ENCODE assay signal across 17 cellular contexts in the genomic region with DNA sequence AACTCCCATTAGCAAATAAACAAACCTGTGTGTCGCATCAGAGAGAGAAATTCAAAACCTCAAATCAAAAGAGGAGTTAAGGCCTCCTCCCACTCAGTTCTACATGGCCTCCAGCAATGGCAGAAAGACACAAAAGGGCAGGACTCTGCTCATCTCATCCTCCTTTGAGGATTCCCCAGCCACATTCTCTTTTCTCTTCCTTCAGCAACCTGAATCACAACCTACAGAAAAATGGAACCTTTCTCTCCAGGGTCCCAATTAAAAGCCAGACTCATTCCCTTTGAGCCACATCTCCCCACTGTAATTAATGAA. TPM values are rescaled to one million over a fixed set of nuclear protein-coding genes. Genes with fewer than 3 reads are reported as not detected.
DNase-seq lines count a peak whose midpoint lies in the region; ATAC-seq, FAIRE-seq and TF ChIP-seq lines count a peak whose summit lies in the region.
"Had no signal": no experiment of that assay in that cellular context is flagged by ENCODE, and none has a peak within 500 bp of the region (broad histone marks: within the 10 kb centered on the region; RNA-seq: fewer than 3 reads in every experiment).

No MANE protein-coding gene starts in this region.

- FAIRE-seq in keratinocyte (lab: Jason Lieb, UNC) = peak; percentile 43

- H3K79me2 ChIP-seq in DND-41 (ENCODE audit: insufficient read depth, low read length) (peaks cover 89% of the 10 kb centered on the region), keratinocyte (ENCODE audit: control insufficient read depth, insufficient read depth, low read length) (peaks cover 85% of the 10 kb centered on the region)

- dilution Hi-C loops in keratinocyte (cut with MboI; ENCODE audit: extremely low pct_ligation_motif_present, low sequenced_read_pairs) = no loop called here

- H4K20me1 ChIP-seq in BLaER1 (peaks cover 18% of the 10 kb centered on the region; the same call in 1 of the 2 replicates), DND-41 (ENCODE audit: insufficient read depth, low read length) (peaks cover 50% of the 10 kb centered on the region), keratinocyte (ENCODE audit: control insufficient read depth, extremely low read depth, insufficient read depth, low read length) (no peaks in the 10 kb centered on the region)

- peaks cover 2% of the 10 kb centered on the region for H3K9me1 ChIP-seq in keratinocyte (ENCODE audit: control insufficient read depth, extremely low read depth, insufficient read depth, low read length)

- intact Hi-C loops in left ventricle myocardium inferior (cut with micrococcal nuclease) = no loop called here

- H3K4me1 ChIP-seq in BLaER1 = peaks cover 32% of the 10 kb centered on the region
- peaks cover 67% of the 10 kb centered on the region for H3K4me1 ChIP-seq in DND-41 (ENCODE audit: insufficient read depth, low read length)
- H3K4me1 ChIP-seq in keratinocyte (ENCODE audit: control insufficient read depth, extremely low read depth, insufficient read depth, low read length) = peaks cover 81% of the 10 kb centered on the region
- peaks cover 14% of the 10 kb centered on the region for H3K4me1 ChIP-seq in left ventricle myocardium inferior

- H3K9me3 ChIP-seq in BLaER1 (no peaks in the 10 kb centered on the region), DND-41 (ENCODE audit: insufficient read depth, low read length, severe bottlenecking) (no peaks in the 10 kb centered on the region), keratinocyte (ENCODE audit: control insufficient read depth, low read depth, low read length) (no peaks in the 10 kb centered on the region), left ventricle myocardium inferior (replicated peaks) (no peaks in the 10 kb centered on the region)
- H3K9me3 ChIP-seq: stomach had no signal

- H3K4me2 ChIP-seq in BLaER1 = peak overlapping the region; percentile 46; the same call in 1 of the 2 replicates
- H3K4me2 ChIP-seq in DND-41 (ENCODE audit: insufficient read depth, low read length) = peak overlapping the region; percentile 50; the same call in 1 of the 2 replicates
- peak overlapping the region; percentile 96 for H3K4me2 ChIP-seq in keratinocyte (ENCODE audit: control insufficient read depth, extremely low read depth, insufficient read depth, low read depth, low read length)

- H3K4me3 ChIP-seq in BLaER1 (no peak overlapping the region), DND-41 (ENCODE audit: low read depth in 1 of 2, low read length in 2 of 2) (no peak overlapping the region), keratinocyte (ENCODE audit: control insufficient read depth in 2 of 3, extremely low read depth in 1 of 3, insufficient read depth in 2 of 3, low read depth in 1 of 3, low read length in 3 of 3) (peak overlapping the region in 2 of 3 experiments; percentile 1 to 73), left ventricle myocardium inferior (no peak overlapping the region)
- H3K4me3 ChIP-seq: stomach had no signal

- H3K27ac ChIP-seq in BLaER1 (no peak overlapping the region), DND-41 (ENCODE audit: low read length) (peak overlapping the region; percentile 25; the same call in 1 of the 2 replicates), keratinocyte (ENCODE audit: control insufficient read depth, insufficient read depth, low read length) (peak overlapping the region; percentile 99), left ventricle myocardium inferior (replicated peaks) (no peak overlapping the region)
- H3K27ac ChIP-seq: stomach had no signal

- no peaks in the 10 kb centered on the region for H3K36me3 ChIP-seq in BLaER1
- H3K36me3 ChIP-seq in DND-41 (ENCODE audit: insufficient read depth, low read length) = no peaks in the 10 kb centered on the region
- H3K36me3 ChIP-seq in keratinocyte (ENCODE audit: control insufficient read depth in 2 of 2, extremely low read depth in 1 of 2, insufficient read depth in 2 of 2, low read length in 2 of 2) = no peaks in the 10 kb centered on the region
- H3K36me3 ChIP-seq in left ventricle myocardium inferior = no peaks in the 10 kb centered on the region
- H3K36me3 ChIP-seq: stomach had no signal

- no peak for TF ChIP-seq CTCF in DND-41 (IDR thresholded peaks at IDR 0.05; ENCODE audit: borderline replicate concordance, extremely low read depth, low read length, poor library complexity, severe bottlenecking)
- no peak for TF ChIP-seq CTCF in keratinocyte (optimal IDR thresholded peaks at IDR 0.05 in 1 of 3, IDR thresholded peaks at IDR 0.05 in 1 of 3, conservative IDR thresholded peaks at IDR 0.05 in 1 of 3; ENCODE audit: extremely low read depth in 1 of 3, insufficient read depth in 2 of 3, low read length in 3 of 3)
- no peak for TF ChIP-seq CTCF in left ventricle myocardium inferior (IDR thresholded peaks at IDR 0.05; ENCODE audit: borderline replicate concordance)

- no peaks in the 10 kb centered on the region for H3K27me3 ChIP-seq in BLaER1
- H3K27me3 ChIP-seq in DND-41 (ENCODE audit: insufficient read depth, low read length, poor library complexity) = no peaks in the 10 kb centered on the region
- H3K27me3 ChIP-seq in keratinocyte (ENCODE audit: control insufficient read depth, extremely low read depth, insufficient read depth, low read length) = no peaks in the 10 kb centered on the region
- no peaks in the 10 kb centered on the region for H3K27me3 ChIP-seq in left ventricle myocardium inferior (ENCODE audit: low read depth)
- H3K27me3 ChIP-seq: stomach had no signal

- H3K9ac ChIP-seq in BLaER1 (no peak overlapping the region), DND-41 (ENCODE audit: low read depth, low read length) (no peak overlapping the region), keratinocyte (ENCODE audit: control insufficient read depth, extremely low read depth, insufficient read depth, low read length) (no peak overlapping the region)

- peak; percentile 33 for ATAC-seq in DND-41 (ENCODE audit: insufficient read depth, low read depth)
- ATAC-seq in GM18870 (IDR thresholded peaks at IDR 0.05; ENCODE audit: unreplicated experiment) = no peak

- DNase-seq in DND-41 (no peak), SW480 (ENCODE audit: low spot score) (peak; percentile 32), keratinocyte (ENCODE audit: low read depth, low spot score) (no peak), GOT3 (lab: John Stamatoyannopoulos, UW) (no peak), left ventricle myocardium inferior (no peak), GM19240 (ENCODE audit: insufficient read length, low spot score) (no peak)
- DNase-seq: activated CD4-positive, alpha-beta T cell treated with anti-CD3 and anti-CD28 coated beads, Interleukin-2, amount 50 U/mL, for 1 hour; amniotic stem cell; DMS79; Kasumi-1; midbrain; NCI-H1694 treated with DMSO at 0.1 percent for 48 hours; NCI-H748 treated with DMSO at 0.1 percent for 48 hours; RPMI8226; stomach had no signal

- no peak overlapping the region for H2AFZ ChIP-seq in DND-41 (ENCODE audit: low read depth, low read length)
- H2AFZ ChIP-seq in keratinocyte (ENCODE audit: control insufficient read depth, low read length) = no peak overlapping the region

RNA-seq across cellular contexts. Expression of a gene that starts 7.9 kb away (rescaled TPM):
- polyA plus RNA-seq in keratinocyte = 18.3 to 36.3 TPM (median 34.0 TPM) in 3 replicates
- polyA plus RNA-seq in keratinocyte (2011; ENCODE audit: low read depth) = 57.0 TPM
- 14.4 and 26.5 TPM in 2 replicates for polyA plus RNA-seq in keratinocyte (2011; cell fraction: cytosol; rRNA removed)
- polyA plus RNA-seq in keratinocyte (2011; cell fraction: nucleus; rRNA removed) = 66.2 and 74.1 TPM in 2 replicates
- 17.2 and 26.3 TPM in 2 replicates for polyA plus RNA-seq in keratinocyte (2012; ENCODE audit: low replicate concordance)
- polyA minus RNA-seq in keratinocyte = 18.6 to 45.3 TPM (median 25.7 TPM) in 3 replicates
- polyA minus RNA-seq in keratinocyte (2011; cell fraction: cytosol; rRNA and poly(A)+ RNA removed) = 23.8 TPM
- 42.8 and 66.2 TPM in 2 replicates for polyA minus RNA-seq in keratinocyte (2011; cell fraction: nucleus; rRNA and poly(A)+ RNA removed)
- total RNA-seq in left ventricle myocardium inferior = 4.3 TPM

Comparison
In these comparisons a context has a peak if more than half of its experiments do, and no peak if none do; other contexts are left out.
1. H3K27ac ChIP-seq: peak in DND-41 (single experiment) and keratinocyte (single experiment); none in BLaER1 (single experiment) and left ventricle myocardium inferior (single experiment).
2. H3K4me2 ChIP-seq: peak in every context shown above with its lines; median percentile 96 in keratinocyte; 50 in DND-41; 46 in BLaER1.
3. H3K4me3 ChIP-seq: peak in keratinocyte (2 of 3); none in BLaER1 (single experiment), DND-41 (0 of 2) and left ventricle myocardium inferior (single experiment).